Comparison of ENCODE assay signal across 1 cellular context in the genomic region with DNA sequence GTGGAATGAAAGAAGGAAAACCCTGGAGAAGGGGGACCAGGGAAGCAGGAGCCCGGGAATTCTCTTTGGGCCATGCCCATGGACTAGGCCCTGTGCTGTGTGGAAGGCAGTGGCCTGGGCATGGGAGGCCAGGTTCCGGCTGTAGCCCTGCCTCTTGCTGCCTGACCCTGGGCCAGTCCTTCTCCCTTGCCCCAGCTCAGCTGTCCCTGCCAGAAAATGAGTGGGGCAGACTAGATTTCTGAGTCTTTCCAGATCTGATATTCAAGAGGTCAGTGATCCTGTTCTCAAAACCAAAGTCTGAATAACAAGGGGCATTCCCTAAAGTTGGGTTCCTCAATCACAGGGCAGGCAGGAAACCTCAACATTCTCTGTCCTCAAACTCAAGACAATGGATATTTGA.
TF ChIP-seq lines count a peak whose summit lies in the region.

No MANE protein-coding gene starts in this region.

TF ChIP-seq in WTC11, 78 proteins besides CTCF, POLR2A, EP300 and RAD21 (continued from another document):
- no peak for TF ChIP-seq TCF7 (CRISPR knock-in tag; IDR thresholded peaks at IDR 0.05; ENCODE audit: low read depth)
